In genomic region chr2:230659653-230660138, GRCh38 we compare ENCODE assay signal across 8 cellular contexts. TPM values are rescaled to one million over a fixed set of nuclear protein-coding genes. Genes with fewer than 3 reads are reported as not detected.
A peak's percentile ranks its signal among the peaks of the same experiment; 100 is the strongest.
DNase-seq lines count a peak whose midpoint lies in the region; ATAC-seq and TF ChIP-seq lines count a peak whose summit lies in the region.
"Not testable (repeated sequence)": the region's sequence is repeated elsewhere in the genome, so short reads cannot be mapped to it uniquely, and the experiment has no call there.

No MANE protein-coding gene starts in this region.

- not testable (repeated sequence) for H3K9me3 Mint-ChIP-seq in CD8-positive, alpha-beta T cell; activated CD8-positive, alpha-beta T cell treated with anti-CD3 and anti-CD28 coated beads, Interleukin-2, amount 10 ng/mL, durations not matched to agents 7 days and 5 days (ENCODE audit: insufficient read depth); activated naive CD8-positive, alpha-beta T cell treated with anti-CD3 and anti-CD28 coated beads for 36 hours; effector memory CD8-positive, alpha-beta T cell

- H3K9ac ChIP-seq in OCI-LY3 (ENCODE audit: low read length), result peak overlapping the region; percentile 96
- H3K9ac ChIP-seq in muscle layer of colon (ENCODE audit: low read length), result not testable (repeated sequence)

- WGBS in spleen, 5 donors, result 33 to 54% (median 43%) methylated on average over 15 of the region's 15 CpGs
- WGBS in upper lobe of left lung, 2 donors, result 71 to 73% methylated on average over 15 of the region's 15 CpGs

- H3K36me3 Mint-ChIP-seq in CD8-positive, alpha-beta T cell; effector memory CD8-positive, alpha-beta T cell (ENCODE audit: insufficient read depth): not testable (repeated sequence)
- peaks cover 43% of the 10 kb centered on the region for H3K36me3 Mint-ChIP-seq in activated CD8-positive, alpha-beta T cell treated with anti-CD3 and anti-CD28 coated beads, Interleukin-2, amount 10 ng/mL, durations not matched to agents 7 days and 5 days (ENCODE audit: low read depth)
- peaks cover 12% of the 10 kb centered on the region for H3K36me3 Mint-ChIP-seq in activated naive CD8-positive, alpha-beta T cell treated with anti-CD3 and anti-CD28 coated beads for 36 hours

- not testable (repeated sequence) for H3K9me3 ChIP-seq in CD8-positive, alpha-beta T cell (ENCODE audit: low read length); OCI-LY3 (ENCODE audit: insufficient read depth, low read length); muscle layer of colon (ENCODE audit: low read length); spleen; upper lobe of left lung

- not testable (repeated sequence) for TF ChIP-seq EP300 in upper lobe of left lung (IDR thresholded peaks at IDR 0.05)

- H3K4me1 Mint-ChIP-seq in CD8-positive, alpha-beta T cell (ENCODE audit: low read depth), result peaks cover 84% of the 10 kb centered on the region
- peaks cover 98% of the 10 kb centered on the region for H3K4me1 Mint-ChIP-seq in activated CD8-positive, alpha-beta T cell treated with anti-CD3 and anti-CD28 coated beads, Interleukin-2, amount 10 ng/mL, durations not matched to agents 7 days and 5 days (ENCODE audit: low read depth)
- peaks cover 93% of the 10 kb centered on the region for H3K4me1 Mint-ChIP-seq in activated naive CD8-positive, alpha-beta T cell treated with anti-CD3 and anti-CD28 coated beads for 36 hours
- H3K4me1 Mint-ChIP-seq in effector memory CD8-positive, alpha-beta T cell (ENCODE audit: low read depth in 2 of 2), result peaks cover 68 to 75% of the 10 kb centered on the region in 2 donors

- peaks cover 81% of the 10 kb centered on the region for H3K4me1 ChIP-seq in CD8-positive, alpha-beta T cell (ENCODE audit: insufficient read depth, low read length)
- H3K4me1 ChIP-seq in OCI-LY3 (ENCODE audit: low read length) (peaks cover 80% of the 10 kb centered on the region), spleen (peaks cover 43 to 83% (median 69%) of the 10 kb centered on the region in 6 donors), upper lobe of left lung (peaks cover 5 to 33% (median 27%) of the 10 kb centered on the region in 4 donors)
- not testable (repeated sequence) for H3K4me1 ChIP-seq in muscle layer of colon (ENCODE audit: insufficient read depth, low read length)

- intact Hi-C loops in CD8-positive, alpha-beta T cell (cut with DNase I, micrococcal nuclease), result loop anchor here (2.0 to 5.0 kb wide), 5 partner anchors 15 to 138 kb away; partner anchors contain the start of gene CAB39 (in 2 of the 2)
- intact Hi-C loops in spleen (cut with DNase I; ENCODE audit: low total_unique reads), result not testable (repeated sequence)

- DNase-seq in CD8-positive, alpha-beta T cell; activated CD8-positive, alpha-beta T cell treated with anti-CD3 and anti-CD28 coated beads, Interleukin-2, amount 10 ng/mL, durations not matched to agents 7 days and 5 days; activated naive CD8-positive, alpha-beta T cell treated with anti-CD3 and anti-CD28 coated beads for 36 hours; effector memory CD8-positive, alpha-beta T cell; spleen: not testable (repeated sequence)
- peak; percentile 27 to 41 for DNase-seq in upper lobe of left lung

- peak overlapping the region; percentile 56 for H3K4me3 Mint-ChIP-seq in CD8-positive, alpha-beta T cell
- H3K4me3 Mint-ChIP-seq in activated CD8-positive, alpha-beta T cell treated with anti-CD3 and anti-CD28 coated beads, Interleukin-2, amount 10 ng/mL, durations not matched to agents 7 days and 5 days, result peak overlapping the region; percentile 86
- peak overlapping the region; percentile 55 for H3K4me3 Mint-ChIP-seq in activated naive CD8-positive, alpha-beta T cell treated with anti-CD3 and anti-CD28 coated beads for 36 hours
- peak overlapping the region; percentile 67 to 68 for H3K4me3 Mint-ChIP-seq in effector memory CD8-positive, alpha-beta T cell

- not testable (repeated sequence) for TF ChIP-seq CTCF in CD8-positive, alpha-beta T cell (IDR thresholded peaks at IDR 0.05); OCI-LY3 (IDR thresholded peaks at IDR 0.05; ENCODE audit: low read depth, low read length); spleen (IDR thresholded peaks at IDR 0.05 in 8 of 11, conservative IDR thresholded peaks at IDR 0.05 in 3 of 11); upper lobe of left lung (IDR thresholded peaks at IDR 0.05)

- not testable (repeated sequence) for H3K27me3 Mint-ChIP-seq in CD8-positive, alpha-beta T cell (ENCODE audit: low read depth); activated CD8-positive, alpha-beta T cell treated with anti-CD3 and anti-CD28 coated beads, Interleukin-2, amount 10 ng/mL, durations not matched to agents 7 days and 5 days (ENCODE audit: low read depth); activated naive CD8-positive, alpha-beta T cell treated with anti-CD3 and anti-CD28 coated beads for 36 hours; effector memory CD8-positive, alpha-beta T cell

- H3K4me3 ChIP-seq in CD8-positive, alpha-beta T cell (ENCODE audit: low read depth, low read length), result peak overlapping the region; percentile 23
- H3K4me3 ChIP-seq in OCI-LY3 (ENCODE audit: low read length) (peak overlapping the region; percentile 74), spleen (peak overlapping the region in 1 of 8 donors; percentile 43)
- H3K4me3 ChIP-seq in muscle layer of colon (ENCODE audit: low read depth in 1 of 2, low read length in 2 of 2); upper lobe of left lung: not testable (repeated sequence)

- H3K36me3 ChIP-seq in CD8-positive, alpha-beta T cell (ENCODE audit: insufficient read depth, low read length); OCI-LY3 (replicated peaks; ENCODE audit: low read depth, low read length); muscle layer of colon (ENCODE audit: insufficient read depth, low read length); spleen; upper lobe of left lung: not testable (repeated sequence)

- not testable (repeated sequence) for TF ChIP-seq POLR2A in spleen (IDR thresholded peaks at IDR 0.05); upper lobe of left lung (IDR thresholded peaks at IDR 0.05)

- H3K27me3 ChIP-seq in CD8-positive, alpha-beta T cell (ENCODE audit: insufficient read depth, low read length); OCI-LY3 (ENCODE audit: low read depth, low read length); muscle layer of colon (ENCODE audit: control insufficient read depth in 1 of 2, insufficient read depth in 2 of 2, low read length in 2 of 2); spleen (replicated peaks in 1 of 7); upper lobe of left lung: not testable (repeated sequence)

- not testable (repeated sequence) for H3K27ac ChIP-seq in CD8-positive, alpha-beta T cell (ENCODE audit: low read depth, low read length)
- peak overlapping the region; percentile 100 for H3K27ac ChIP-seq in OCI-LY3 (ENCODE audit: low read length)
- H3K27ac ChIP-seq in muscle layer of colon (ENCODE audit: low read depth, low read length), result peak overlapping the region; percentile 7
- peak overlapping the region in 7 of 8 donors; percentile 46 to 89 (median 83) for H3K27ac ChIP-seq in spleen
- H3K27ac ChIP-seq in upper lobe of left lung, result peak overlapping the region; percentile 59 to 87 (median 70)

- peak overlapping the region; percentile 89 for H3K4me2 ChIP-seq in OCI-LY3 (ENCODE audit: low read length)

- POLR2A ChIA-PET in CD8-positive, alpha-beta T cell (lab: Charles Lee), result interaction anchor here (1.0 to 2.7 kb wide), 3 partner anchors 10 to 54 kb away, joined by 3 to 10 read pairs (median 7); no protein-coding TSS in a partner anchor
- POLR2A ChIA-PET in activated CD8-positive, alpha-beta T cell treated with anti-CD3 and anti-CD28 coated beads, Interleukin-2, amount 10 ng/mL, durations not matched to agents 7 days and 5 days (lab: Charles Lee), result interaction anchor here (0.6 to 6.8 kb wide), 13 partner anchors 10 to 341 kb away, joined by 3 to 108 read pairs (median 4); partner anchors contain the start of gene CAB39

- not testable (repeated sequence) for H4K20me1 ChIP-seq in OCI-LY3 (ENCODE audit: insufficient read depth, low read length)

- peak overlapping the region; percentile 91 for H3K27ac Mint-ChIP-seq in CD8-positive, alpha-beta T cell
- H3K27ac Mint-ChIP-seq in activated CD8-positive, alpha-beta T cell treated with anti-CD3 and anti-CD28 coated beads, Interleukin-2, amount 10 ng/mL, durations not matched to agents 7 days and 5 days, result peak overlapping the region; percentile 99
- peak overlapping the region; percentile 97 for H3K27ac Mint-ChIP-seq in activated naive CD8-positive, alpha-beta T cell treated with anti-CD3 and anti-CD28 coated beads for 36 hours
- peak overlapping the region; percentile 90 for H3K27ac Mint-ChIP-seq in effector memory CD8-positive, alpha-beta T cell

- CTCF ChIA-PET in CD8-positive, alpha-beta T cell (lab: Charles Lee), result interaction anchor here (0.5 to 2.8 kb wide), 4 partner anchors 11 to 139 kb away, joined by 3 to 8 read pairs (median 6); no protein-coding TSS in a partner anchor
- CTCF ChIA-PET in activated CD8-positive, alpha-beta T cell treated with anti-CD3 and anti-CD28 coated beads, Interleukin-2, amount 10 ng/mL, durations not matched to agents 7 days and 5 days (lab: Charles Lee), result interaction anchor here (1.1 to 4.8 kb wide), 8 partner anchors 8 to 138 kb away, joined by 3 to 32 read pairs (median 12); no protein-coding TSS in a partner anchor

- ATAC-seq in CD8-positive, alpha-beta T cell; activated CD8-positive, alpha-beta T cell treated with anti-CD3 and anti-CD28 coated beads, Interleukin-2, amount 10 ng/mL, durations not matched to agents 7 days and 5 days; effector memory CD8-positive, alpha-beta T cell (replicated peaks): not testable (repeated sequence)
- peak in 1 of 2 donors; percentile 31 for ATAC-seq in upper lobe of left lung (ENCODE audit: low FRiP score in 2 of 2)

- H2AFZ ChIP-seq in OCI-LY3 (ENCODE audit: low read depth, low read length), result not testable (repeated sequence)

- H3K79me2 ChIP-seq in OCI-LY3 (ENCODE audit: low read length), result peaks cover 13% of the 10 kb centered on the region; the same call in 1 of the 2 replicates

RNA-seq across cellular contexts. Expression of gene CAB39, which starts 52.9 kb away (rescaled TPM):
- total RNA-seq in CD8-positive, alpha-beta T cell, result 10 to 100 TPM; 36.4 to 42.6 TPM
- 100 to 1,000 TPM; 175 to 178 TPM for total RNA-seq in activated CD8-positive, alpha-beta T cell treated with anti-CD3 and anti-CD28 coated beads, Interleukin-2, amount 10 ng/mL, durations not matched to agents 7 days and 5 days
- total RNA-seq in activated naive CD8-positive, alpha-beta T cell treated with anti-CD3 and anti-CD28 coated beads for 36 hours, result 100 to 1,000 TPM; 119 to 122 TPM
- total RNA-seq in spleen, result 100 to 1,000 TPM in 3 of 7 donors, 10 to 100 TPM in 4; 74.8 to 120 (median 85.1) TPM
- 10 to 100 TPM; 24.4 to 42.0 (median 29.8) TPM for polyA plus RNA-seq in spleen
- total RNA-seq in upper lobe of left lung, result 100 to 1,000 TPM in 1 of 6 donors, 10 to 100 TPM in 5; 56.5 to 125 (median 76.7) TPM
